ENCODE assay signal across 14 cellular contexts in the genomic region with DNA sequence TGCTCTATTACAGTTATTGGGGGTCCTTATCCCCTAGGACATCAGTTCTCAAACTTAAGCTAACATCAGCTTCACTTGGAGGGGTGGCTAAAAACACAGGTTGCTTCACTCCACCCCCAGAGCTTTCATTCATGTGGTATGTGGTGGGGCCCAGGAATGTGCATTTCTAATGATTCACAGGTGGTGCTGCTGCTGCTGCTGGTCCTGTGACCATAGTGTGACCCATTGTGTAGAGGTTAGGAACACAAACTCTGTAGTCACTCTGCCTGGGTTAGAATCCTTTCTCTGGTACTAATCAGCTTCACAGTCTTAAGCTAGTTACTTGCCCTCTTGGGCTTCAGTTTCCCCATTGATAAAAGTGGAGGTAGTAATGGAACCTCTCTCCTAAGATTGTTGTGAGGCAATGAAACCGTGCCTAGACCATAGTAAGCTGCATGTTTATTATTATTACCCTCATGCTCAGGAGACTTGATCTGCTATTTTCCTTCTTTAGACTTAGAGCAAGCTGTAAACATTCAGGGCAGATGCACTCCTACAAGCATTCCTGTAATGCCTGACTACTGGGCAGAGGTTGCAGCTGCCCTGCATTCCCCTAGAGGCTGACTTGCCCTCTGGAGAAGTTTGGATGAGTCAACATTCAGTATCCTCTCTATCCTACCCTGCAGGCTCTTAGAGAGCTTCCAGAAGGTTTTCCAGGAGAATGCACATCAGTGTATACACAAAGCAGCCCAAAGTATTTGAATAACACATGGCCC.
A peak's percentile ranks its signal among the peaks of the same experiment; 100 is the strongest.
DNase-seq lines count a peak whose midpoint lies in the region; ATAC-seq and TF ChIP-seq lines count a peak whose summit lies in the region.
"Had no signal": no experiment of that assay in that cellular context is flagged by ENCODE, and none has a peak within 500 bp of the region (broad histone marks: within the 10 kb centered on the region; RNA-seq: fewer than 3 reads in every experiment).

No MANE protein-coding gene starts in this region.

- CTCF ChIA-PET in mammary epithelial cell (lab: Charles Lee; ENCODE audit: low non-redundant PET): interaction anchor here (0.7 kb wide), 1 partner anchor 31 kb away, joined by 6 read pairs; no protein-coding TSS in a partner anchor

- H3K4me2 ChIP-seq in mammary epithelial cell (ENCODE audit: insufficient read depth, low read depth, low read length): peak overlapping the region; percentile 21

- H3K27ac ChIP-seq in mammary epithelial cell (ENCODE audit: insufficient read depth, low read depth, low read length): peak overlapping the region; percentile 32
- H3K27ac ChIP-seq: right atrium auricular region, VCaP had no signal

- H3K79me2 ChIP-seq in mammary epithelial cell (ENCODE audit: insufficient read depth, low read length): no peaks in the 10 kb centered on the region

- peak; percentile 85 for DNase-seq in AG10803 (ENCODE audit: low read depth)
- DNase-seq in NCI-H226: peak; percentile 88
- peak; percentile 57 for DNase-seq in mammary epithelial cell
- peak; percentile 31 for DNase-seq in left kidney (ENCODE audit: low read depth, low spot score)
- DNase-seq in NCI-H187 (lab: John Stamatoyannopoulos, UW): no peak
- DNase-seq in T-helper 17 cell: no peak
- DNase-seq: CD4-positive, alpha-beta memory T cell; effector memory CD8-positive, alpha-beta T cell; NCI-H1105 treated with DMSO at 0.1 percent for 48 hours had no signal

- H4K20me1 ChIP-seq in mammary epithelial cell (ENCODE audit: insufficient read depth, low read length): no peaks in the 10 kb centered on the region

- H3K9ac ChIP-seq in mammary epithelial cell (ENCODE audit: insufficient read depth, low read length): no peak overlapping the region

- peaks cover 21% of the 10 kb centered on the region for H3K4me1 ChIP-seq in mammary epithelial cell (ENCODE audit: insufficient read depth, low read length)
- H3K4me1 ChIP-seq: right atrium auricular region had no signal

- dilution Hi-C loops in mammary epithelial cell (cut with HindIII; ENCODE audit: low sequenced_read_pairs): no loop called here

- no peak overlapping the region for H2AFZ ChIP-seq in mammary epithelial cell (ENCODE audit: low read depth, low read length)

- peaks cover 2% of the 10 kb centered on the region for H3K4me1 Mint-ChIP-seq in T-helper 17 cell
- H3K4me1 Mint-ChIP-seq: CD4-positive, alpha-beta memory T cell had no signal

- H3K27me3 ChIP-seq in mammary epithelial cell (ENCODE audit: insufficient read depth, low read length): no peaks in the 10 kb centered on the region
- H3K27me3 ChIP-seq: right atrium auricular region had no signal

- TF ChIP-seq CTCF in AG10803 (conservative IDR thresholded peaks at IDR 0.05; ENCODE audit: low read length) (peak; percentile 30), mammary epithelial cell (conservative IDR thresholded peaks at IDR 0.05 in 1 of 2, IDR thresholded peaks at IDR 0.05 in 1 of 2; ENCODE audit: extremely low read depth in 1 of 2, insufficient read depth in 1 of 2, low read depth in 1 of 2, low read length in 2 of 2) (peak; percentile 16 to 19)

- H3K4me3 Mint-ChIP-seq in T-helper 17 cell: no peak overlapping the region
- H3K4me3 Mint-ChIP-seq: CD4-positive, alpha-beta memory T cell; effector memory CD8-positive, alpha-beta T cell had no signal

- H3K36me3 ChIP-seq in mammary epithelial cell (ENCODE audit: insufficient read depth, low read length): no peaks in the 10 kb centered on the region
- H3K36me3 ChIP-seq: right atrium auricular region had no signal

- intact Hi-C loops in mammary epithelial cell (cut with micrococcal nuclease): no loop called here

- H3K27me3 Mint-ChIP-seq in T-helper 17 cell: peaks cover 5% of the 10 kb centered on the region
- H3K27me3 Mint-ChIP-seq: CD4-positive, alpha-beta memory T cell; effector memory CD8-positive, alpha-beta T cell had no signal

- H3K27ac Mint-ChIP-seq in T-helper 17 cell: no peak overlapping the region
- H3K27ac Mint-ChIP-seq: activated T-helper 2 cell treated with anti-CD3 and anti-CD28 coated beads, Interferon-gamma antibody, Interleukin-2, Interleukin-4, amounts not matched to agents 10 μg/mL and 5 μg/mL and 100 μg/mL, durations not matched to agents 14 hours and 24 hours and 36 hours; CD4-positive, alpha-beta memory T cell; effector memory CD8-positive, alpha-beta T cell had no signal

- H3K36me3 Mint-ChIP-seq in T-helper 17 cell (ENCODE audit: low read depth): no peaks in the 10 kb centered on the region
- H3K36me3 Mint-ChIP-seq: CD4-positive, alpha-beta memory T cell had no signal

- no CpG with 5 or more reads among the region's 1 CpG for WGBS in mammary epithelial cell (ENCODE audit: low coverage, missing lambda C conversion rate)

- no TSS peak for BruUV-seq in mammary epithelial cell (replicated peaks; lab: Mats Ljungman, UMichigan)

- H3K9me3 ChIP-seq in mammary epithelial cell (replicated peaks; ENCODE audit: insufficient read depth, low read length) (no peaks in the 10 kb centered on the region), T-helper 17 cell (ENCODE audit: control insufficient read depth, low read length, poor library complexity, severe bottlenecking) (no peaks in the 10 kb centered on the region)
- H3K9me3 ChIP-seq: right atrium auricular region had no signal

- in situ Hi-C loops in mammary epithelial cell (cut with MboI; ENCODE audit: low sequenced_read_pairs in 2 of 2): no loop called here

- H3K4me3 ChIP-seq in AG10803 (ENCODE audit: low read length): no peak overlapping the region
- no peak overlapping the region for H3K4me3 ChIP-seq in mammary epithelial cell (replicated peaks in 1 of 3; ENCODE audit: insufficient read depth in 1 of 3, low read depth in 2 of 3, low read length in 3 of 3)
- H3K4me3 ChIP-seq: right atrium auricular region had no signal

- ATAC-seq in GM18870 (IDR thresholded peaks at IDR 0.05; ENCODE audit: unreplicated experiment): no peak
- ATAC-seq in GM19324 (IDR thresholded peaks at IDR 0.05; ENCODE audit: low FRiP score, unreplicated experiment): no peak
- no peak for ATAC-seq in T-helper 17 cell
- ATAC-seq: effector memory CD8-positive, alpha-beta T cell had no signal

Comparison
In these comparisons a context has a peak if more than half of its experiments do, and no peak if none do; other contexts are left out.
1. DNase-seq: peak in AG10803 (single experiment), NCI-H226 (single experiment), mammary epithelial cell (single experiment) and left kidney (single experiment); none in NCI-H187 (0 of 2) and T-helper 17 cell (0 of 3).